Comparison of ENCODE assay signal across 18 cellular contexts in genomic region chr9:69955536-69956355, GRCh38.
DNase-seq lines count a peak whose midpoint lies in the region; ATAC-seq and TF ChIP-seq lines count a peak whose summit lies in the region.
"Had no signal": no experiment of that assay in that cellular context is flagged by ENCODE, and none has a peak within 500 bp of the region (broad histone marks: within the 10 kb centered on the region; RNA-seq: fewer than 3 reads in every experiment).

No MANE protein-coding gene starts in this region.

- no peaks in the 10 kb centered on the region for H3K79me2 ChIP-seq in osteoblast (ENCODE audit: insufficient read depth, low read length)

- H2BK15ac ChIP-seq in mesenchymal stem cell (ENCODE audit: low read depth, poor library complexity, severe bottlenecking), result no peak overlapping the region

- no peaks in the 10 kb centered on the region for H3K4me1 ChIP-seq in osteoblast (ENCODE audit: insufficient read depth, low read length)
- no peaks in the 10 kb centered on the region for H3K4me1 ChIP-seq in mesenchymal stem cell (ENCODE audit: control insufficient read depth, insufficient read depth, low read depth, low read length)

- H3K36me3 ChIP-seq in BJ (ENCODE audit: control insufficient read depth, insufficient read depth, low read length) (no peaks in the 10 kb centered on the region), osteoblast (ENCODE audit: insufficient read depth, low read length) (no peaks in the 10 kb centered on the region), mesenchymal stem cell (ENCODE audit: control insufficient read depth in 1 of 2, insufficient read depth in 2 of 2, low read depth in 1 of 2, low read length in 2 of 2) (no peaks in the 10 kb centered on the region)

- TF ChIP-seq CTCF in BJ (IDR thresholded peaks at IDR 0.05; ENCODE audit: insufficient read depth, low read depth, low read length), result no peak
- TF ChIP-seq CTCF in osteoblast (IDR thresholded peaks at IDR 0.05; ENCODE audit: extremely low read depth, low read depth, low read length), result no peak

- H3K27ac ChIP-seq in osteoblast (ENCODE audit: low read depth, low read length), result no peak overlapping the region
- no peak overlapping the region for H3K27ac ChIP-seq in mesenchymal stem cell (ENCODE audit: low read length, poor library complexity, severe bottlenecking)

- H3K79me1 ChIP-seq in mesenchymal stem cell (replicated peaks; ENCODE audit: low read length, poor library complexity, severe bottlenecking), result no peaks in the 10 kb centered on the region

- H3K18ac ChIP-seq in mesenchymal stem cell (ENCODE audit: low read depth in 1 of 2, low read length in 2 of 2), result no peak overlapping the region

- no peak overlapping the region for H3K14ac ChIP-seq in mesenchymal stem cell (ENCODE audit: low read length in 2 of 2)

- WGBS in mesenchymal stem cell, result 77% methylated on average over 6 of the region's 6 CpGs

- DNase-seq in BJ (ENCODE audit: low read depth) (peak; percentile 16), EH (ENCODE audit: low read depth) (peak; percentile 61), foreskin melanocyte (peak; percentile 87), osteoblast (ENCODE audit: insufficient read length, low spot score, missing footprints) (peak; percentile 44), mesenchymal stem cell (no peak), GOT3 (lab: John Stamatoyannopoulos, UW) (no peak)
- DNase-seq: DMS79 treated with DMSO at 0.1 percent for 48 hours, KG1, NCI-H1092 treated with DMSO at 0.1 percent for 48 hours, NCI-H1436 treated with DMSO at 0.1 percent for 48 hours, NCI-H2029, NCI-H226, NCI-H82, OCI-M1, SHP77 had no signal

- no peak overlapping the region for H3K23ac ChIP-seq in mesenchymal stem cell (ENCODE audit: low read length in 2 of 2)

- H3K4me2 ChIP-seq in osteoblast (ENCODE audit: insufficient read depth, low read length) (no peak overlapping the region), mesenchymal stem cell (ENCODE audit: low read length, poor library complexity, severe bottlenecking) (no peak overlapping the region)

- H2BK12ac ChIP-seq in mesenchymal stem cell (ENCODE audit: low read length in 2 of 2), result no peak overlapping the region

- ATAC-seq in GM18502 (IDR thresholded peaks at IDR 0.05; ENCODE audit: poor library complexity, unreplicated experiment) (no peak), GM18519 (IDR thresholded peaks at IDR 0.05; ENCODE audit: low FRiP score, unreplicated experiment) (no peak)
- ATAC-seq: HCT116 had no signal

- no peak overlapping the region for H4K91ac ChIP-seq in mesenchymal stem cell (ENCODE audit: low read length)

- no peak overlapping the region for H2BK5ac ChIP-seq in mesenchymal stem cell (ENCODE audit: low read depth, low read length, poor library complexity, severe bottlenecking)

- CTCF ChIA-PET in BJ (lab: Yijun Ruan, JAX), result interaction anchor here (0.6 to 1.7 kb wide), 5 partner anchors 14 to 546 kb away, joined by 3 to 4 read pairs (median 4); no protein-coding TSS in a partner anchor

- H3K4me3 ChIP-seq in BJ (ENCODE audit: low read depth, low read length), result no peak overlapping the region
- H3K4me3 ChIP-seq in osteoblast (ENCODE audit: insufficient read depth, low read length), result no peak overlapping the region
- H3K4me3 ChIP-seq in mesenchymal stem cell (ENCODE audit: insufficient read depth in 1 of 2, low read depth in 1 of 2, low read length in 2 of 2), result no peak overlapping the region

- H3K9ac ChIP-seq in mesenchymal stem cell (ENCODE audit: low read length), result no peak overlapping the region

- no peaks in the 10 kb centered on the region for H4K20me1 ChIP-seq in osteoblast (ENCODE audit: insufficient read depth, low read length)

- no peak overlapping the region for H2AFZ ChIP-seq in osteoblast (ENCODE audit: low read length)
- H2AFZ ChIP-seq in mesenchymal stem cell (ENCODE audit: low read depth, low read length), result no peak overlapping the region

- H2BK120ac ChIP-seq in mesenchymal stem cell (ENCODE audit: low read depth, low read length), result no peak overlapping the region

- H2AK5ac ChIP-seq in mesenchymal stem cell (ENCODE audit: low read length, severe bottlenecking), result no peak overlapping the region

- H4K8ac ChIP-seq in mesenchymal stem cell (ENCODE audit: low read length), result no peak overlapping the region

- no peak overlapping the region for H3K4ac ChIP-seq in mesenchymal stem cell (ENCODE audit: low read depth in 1 of 2, low read length in 2 of 2)

- H3K27me3 ChIP-seq in BJ (ENCODE audit: control insufficient read depth, insufficient read depth, low read length) (no peaks in the 10 kb centered on the region), osteoblast (ENCODE audit: insufficient read depth, low read length) (no peaks in the 10 kb centered on the region), mesenchymal stem cell (ENCODE audit: control insufficient read depth in 1 of 2, insufficient read depth in 1 of 2, low read length in 2 of 2) (no peaks in the 10 kb centered on the region)

- H3K9me3 ChIP-seq in osteoblast (ENCODE audit: low read depth, low read length) (no peaks in the 10 kb centered on the region), mesenchymal stem cell (ENCODE audit: control insufficient read depth, low read length) (no peaks in the 10 kb centered on the region)

- POLR2A ChIA-PET in BJ (lab: Charles Lee), result interaction anchor here (0.6 kb wide), 1 partner anchor 263 kb away, joined by 3 read pairs; no protein-coding TSS in a partner anchor

Comparison
In these comparisons a context has a peak if more than half of its experiments do, and no peak if none do; other contexts are left out.
1. DNase-seq: peak in BJ (single experiment), EH (single experiment), foreskin melanocyte (single experiment) and osteoblast (single experiment); none in mesenchymal stem cell (single experiment) and GOT3 (single experiment).